In genomic region chr9:6197330-6197729, GRCh38 we compare ENCODE assay signal across 10 cellular contexts. TPM values are rescaled to one million over a fixed set of nuclear protein-coding genes. Genes with fewer than 3 reads are reported as not detected.
A peak's percentile ranks its signal among the peaks of the same experiment; 100 is the strongest.
DNase-seq lines count a peak whose midpoint lies in the region; ATAC-seq, FAIRE-seq and TF ChIP-seq lines count a peak whose summit lies in the region.
"Had no signal": no experiment of that assay in that cellular context is flagged by ENCODE, and none has a peak within 500 bp of the region (broad histone marks: within the 10 kb centered on the region; RNA-seq: fewer than 3 reads in every experiment).

No MANE protein-coding gene starts in this region.

- no peak overlapping the region for H3K27ac ChIP-seq in K562 (ENCODE audit: extremely low read depth, low read depth, low read length)
- H3K27ac ChIP-seq in keratinocyte (ENCODE audit: control insufficient read depth, insufficient read depth, low read length), result no peak overlapping the region

- ATAC-seq in Right ventricle myocardium inferior, result peak; percentile 50
- ATAC-seq in K562, result 0 out of 3 replicates have a peak, but pooled peaks have one; percentile 39
- no peak for ATAC-seq in HG03460 (IDR thresholded peaks at IDR 0.05; ENCODE audit: unreplicated experiment)
- no peak for ATAC-seq in GM18519 (IDR thresholded peaks at IDR 0.05; ENCODE audit: low FRiP score, unreplicated experiment)

- no peaks in the 10 kb centered on the region for H3K9me1 ChIP-seq in K562 (ENCODE audit: control insufficient read depth, insufficient read depth, low read length)
- no peaks in the 10 kb centered on the region for H3K9me1 ChIP-seq in keratinocyte (ENCODE audit: control insufficient read depth, extremely low read depth, insufficient read depth, low read length)

- TF ChIP-seq CTCF in K562 (IDR thresholded peaks at IDR 0.05 in 2 of 3, conservative IDR thresholded peaks at IDR 0.05 in 1 of 3; ENCODE audit: insufficient read depth in 2 of 3, low read depth in 1 of 3, low read length in 3 of 3) (peak; percentile 11 to 37 (median 24); a peak in 2 of 6 replicates), keratinocyte (optimal IDR thresholded peaks at IDR 0.05 in 1 of 3, IDR thresholded peaks at IDR 0.05 in 1 of 3, conservative IDR thresholded peaks at IDR 0.05 in 1 of 3; ENCODE audit: extremely low read depth in 1 of 3, insufficient read depth in 2 of 3, low read length in 3 of 3) (peak; percentile 51 to 58 (median 56))

- DNase-seq in Right ventricle myocardium inferior (ENCODE audit: missing footprints) (no peak), cardiac septum (ENCODE audit: low spot score) (no peak), K562 (ENCODE audit: extremely low read depth in 1 of 4, low spot score in 3 of 4) (peak in 2 of 4 experiments; percentile 9 to 14), keratinocyte (ENCODE audit: low read depth, low spot score) (no peak), H4 (ENCODE audit: low spot score) (no peak), nucleus accumbens (lab: John Stamatoyannopoulos, UW) (no peak)
- DNase-seq: CD4-positive, CD25-positive, alpha-beta regulatory T cell had no signal

- H3K36me3 ChIP-seq in K562 (ENCODE audit: control insufficient read depth, insufficient read depth, low read length) (no peaks in the 10 kb centered on the region), keratinocyte (ENCODE audit: control insufficient read depth in 2 of 2, extremely low read depth in 1 of 2, insufficient read depth in 2 of 2, low read length in 2 of 2) (no peaks in the 10 kb centered on the region)

- no peak for TF ChIP-seq EP300 in K562 (IDR thresholded peaks at IDR 0.05; ENCODE audit: low read length)

- POLR2A ChIA-PET in K562 (lab: Yijun Ruan, JAX), result interaction anchor here (0.6 to 1.4 kb wide), 2 partner anchors 8 to 9 kb away, joined by 3 to 5 read pairs; no protein-coding TSS in a partner anchor

- no peak overlapping the region for H3K9ac ChIP-seq in K562 (ENCODE audit: insufficient read depth in 1 of 2, low read depth in 2 of 2, low read length in 2 of 2)
- H3K9ac ChIP-seq in keratinocyte (ENCODE audit: control insufficient read depth, extremely low read depth, insufficient read depth, low read length), result no peak overlapping the region

- no peaks in the 10 kb centered on the region for H3K27me3 ChIP-seq in K562 (ENCODE audit: control insufficient read depth in 2 of 2, insufficient read depth in 2 of 2, low read length in 2 of 2)
- H3K27me3 ChIP-seq in keratinocyte (ENCODE audit: control insufficient read depth, extremely low read depth, insufficient read depth, low read length), result no peaks in the 10 kb centered on the region

- H3K9me3 ChIP-seq in K562 (replicated peaks; ENCODE audit: control insufficient read depth, insufficient read depth, low read depth, low read length) (no peaks in the 10 kb centered on the region), keratinocyte (ENCODE audit: control insufficient read depth, low read depth, low read length) (no peaks in the 10 kb centered on the region)

- in situ Hi-C loops in K562 (cut with MboI), result no loop called here

- BruUV-seq in K562 (replicated peaks; lab: Mats Ljungman, UMichigan), result no TSS peak

- TF ChIP-seq POLR2A in K562 (conservative IDR thresholded peaks at IDR 0.05), result no peak

- WGBS in K562 (ENCODE audit: insufficient coverage, low coverage, missing lambda C conversion rate), result 0% methylated on average over 3 of the region's 3 CpGs

- TF ChIP-seq RAD21 in K562 (CRISPR knock-in tag; conservative IDR thresholded peaks at IDR 0.05 in 1 of 2, IDR thresholded peaks at IDR 0.05 in 1 of 2), result no peak

- intact Hi-C loops in Right ventricle myocardium inferior (cut with DNase I), result no loop called here
- intact Hi-C loops in cardiac septum (cut with DNase I), result no loop called here
- intact Hi-C loops in K562 (cut with micrococcal nuclease), result loop anchor here (10.0 kb wide), 1 partner anchor 107 kb away; no protein-coding TSS in a partner anchor

- no peak overlapping the region for H3K4me3 ChIP-seq in K562
- H3K4me3 ChIP-seq in keratinocyte (ENCODE audit: control insufficient read depth in 2 of 3, extremely low read depth in 1 of 3, insufficient read depth in 2 of 3, low read depth in 1 of 3, low read length in 3 of 3), result no peak overlapping the region

- H2AFZ ChIP-seq in K562 (ENCODE audit: low read depth, low read length) (no peak overlapping the region), keratinocyte (ENCODE audit: control insufficient read depth, low read length) (no peak overlapping the region)

- no peaks in the 10 kb centered on the region for H3K79me2 ChIP-seq in K562 (ENCODE audit: control insufficient read depth, insufficient read depth, low read length)
- no peaks in the 10 kb centered on the region for H3K79me2 ChIP-seq in keratinocyte (ENCODE audit: control insufficient read depth, insufficient read depth, low read length)

- FAIRE-seq in K562 (lab: Jason Lieb, UNC) (no peak), keratinocyte (lab: Jason Lieb, UNC) (peak; percentile 34)

- H3K4me1 ChIP-seq in K562 (replicated peaks in 1 of 2; ENCODE audit: control insufficient read depth in 2 of 2, insufficient read depth in 2 of 2, low read length in 2 of 2), result no peaks in the 10 kb centered on the region
- peaks cover 6% of the 10 kb centered on the region for H3K4me1 ChIP-seq in keratinocyte (ENCODE audit: control insufficient read depth, extremely low read depth, insufficient read depth, low read length)

- no peak overlapping the region for H3K4me2 ChIP-seq in K562 (ENCODE audit: insufficient read depth, low read length)
- H3K4me2 ChIP-seq in keratinocyte (ENCODE audit: control insufficient read depth, extremely low read depth, insufficient read depth, low read depth, low read length), result no peak overlapping the region

- dilution Hi-C loops in keratinocyte (cut with MboI; ENCODE audit: extremely low pct_ligation_motif_present, low sequenced_read_pairs), result no loop called here

- CTCF ChIA-PET in K562 (lab: Yijun Ruan, JAX; ENCODE audit: low intra/inter-chr PET ratio), result no interaction called here

- H4K20me1 ChIP-seq in K562 (replicated peaks; ENCODE audit: control insufficient read depth, insufficient read depth, low read length), result no peaks in the 10 kb centered on the region; the same call in 1 of the 2 replicates
- no peaks in the 10 kb centered on the region for H4K20me1 ChIP-seq in keratinocyte (ENCODE audit: control insufficient read depth, extremely low read depth, insufficient read depth, low read length)

TF ChIP-seq in K562, 482 proteins besides CTCF, POLR2A, EP300 and RAD21:
- TF ChIP-seq ZNF584 (CRISPR knock-in tag; IDR thresholded peaks at IDR 0.05; ENCODE audit: low read depth) (no peak), ZNF384 (IDR thresholded peaks at IDR 0.05; ENCODE audit: low read depth, low read length) (peak; percentile 66), MTA3 (IDR thresholded peaks at IDR 0.05; ENCODE audit: borderline replicate concordance) (no peak), TBL1XR1 (IDR thresholded peaks at IDR 0.05; ENCODE audit: low read length in 2 of 2) (no peak), ZNF655 (CRISPR knock-in tag; IDR thresholded peaks at IDR 0.05) (no peak)

RNA-seq across cellular contexts. Expression of gene IL33, which starts 18.3 kb away (rescaled TPM):
- total RNA-seq in Right ventricle myocardium inferior, result 29.6 TPM
- total RNA-seq in cardiac septum, result 18.6 TPM
- total RNA-seq in K562 (2011; cell fraction: chromatin; rRNA removed; ENCODE audit: low replicate concordance), result not detected in 2 replicates
- total RNA-seq in K562 (2011; cell fraction: nucleolus; rRNA removed), result not detected in 2 replicates
- total RNA-seq in K562 (2011; cell fraction: nucleoplasm; rRNA removed), result not detected in 2 replicates
- not detected in 2 replicates for total RNA-seq in K562 (2014; rRNA removed)
- total RNA-seq in K562 (2014; rRNA removed; fragmentation: Illumina TruSeq; extraction: Trizol), result not detected in 2 replicates
- not detected in 2 replicates for total RNA-seq in K562 (2015; rRNA removed; fragmentation: Illumina TruSeq; extraction: Trizol)
- total RNA-seq in K562 (2021), result 0.09 TPM in 1 of 2 replicates, not detected in the other
- polyA plus RNA-seq in K562 (2011; rRNA removed), result not detected in 2 replicates
- polyA plus RNA-seq in K562 (2011; cell fraction: cytosol; rRNA removed), result not detected in 2 replicates
- not detected in 2 replicates for polyA plus RNA-seq in K562 (2011; cell fraction: nucleus; rRNA removed)
- 0.04 TPM in 1 of 2 replicates, not detected in the other for polyA plus RNA-seq in K562 (2012)
- not detected in 2 replicates for polyA plus RNA-seq in K562 (2014; fragmentation: Illumina TruSeq; extraction: Trizol)
- not detected for polyA plus RNA-seq in K562 (2014; fragmentation: Nextera tagmentation; extraction: Ambion mirVana)
- not detected in 2 replicates for polyA plus RNA-seq in K562 (2014; rRNA removed)
- not detected in 2 replicates for polyA minus RNA-seq in K562 (2011; rRNA and poly(A)+ RNA removed)
- not detected in 2 replicates for polyA minus RNA-seq in K562 (2011; cell fraction: cytosol; rRNA and poly(A)+ RNA removed)
- not detected in 2 replicates for polyA minus RNA-seq in K562 (2011; cell fraction: nucleus; rRNA and poly(A)+ RNA removed)
- 1.6 to 33.2 TPM (median 7.8 TPM) in 3 replicates for polyA plus RNA-seq in keratinocyte
- 2.1 TPM for polyA plus RNA-seq in keratinocyte (2011; ENCODE audit: low read depth)
- 9.0 and 11.3 TPM in 2 replicates for polyA plus RNA-seq in keratinocyte (2011; cell fraction: cytosol; rRNA removed)
- 10.5 and 12.4 TPM in 2 replicates for polyA plus RNA-seq in keratinocyte (2011; cell fraction: nucleus; rRNA removed)
- 0.93 and 1.3 TPM in 2 replicates for polyA plus RNA-seq in keratinocyte (2012; ENCODE audit: low replicate concordance)
- polyA minus RNA-seq in keratinocyte, result 0.46 to 9.1 TPM (median 3.3 TPM) in 3 replicates
- 3.1 TPM for polyA minus RNA-seq in keratinocyte (2011; cell fraction: cytosol; rRNA and poly(A)+ RNA removed)
- polyA minus RNA-seq in keratinocyte (2011; cell fraction: nucleus; rRNA and poly(A)+ RNA removed), result 2.4 and 6.1 TPM in 2 replicates
- not detected in 2 replicates for total RNA-seq in H4 (2014; rRNA removed; shearing (Covaris generic))
- total RNA-seq: CD4-positive, CD25-positive, alpha-beta regulatory T cell; NCI-H460 had no signal
- polyA plus RNA-seq: CD4-positive, CD25-positive, alpha-beta regulatory T cell had no signal

Comparison
In these comparisons a context has a peak if more than half of its experiments do, and no peak if none do; other contexts are left out.
1. ATAC-seq: peak in Right ventricle myocardium inferior (single experiment) and K562 (single experiment); none in HG03460 (single experiment) and GM18519 (single experiment).
2. RNA of gene IL33, which starts 18.3 kb away (total RNA-seq): 29.6 TPM in Right ventricle myocardium inferior (single experiment) and 18.6 TPM in cardiac septum (single experiment); 0.09 TPM in K562 and not detected in H4; every median in the first group is over 10 times any median in the second.